15 cellular contexts compared by ENCODE assay signal in the genomic region with DNA sequence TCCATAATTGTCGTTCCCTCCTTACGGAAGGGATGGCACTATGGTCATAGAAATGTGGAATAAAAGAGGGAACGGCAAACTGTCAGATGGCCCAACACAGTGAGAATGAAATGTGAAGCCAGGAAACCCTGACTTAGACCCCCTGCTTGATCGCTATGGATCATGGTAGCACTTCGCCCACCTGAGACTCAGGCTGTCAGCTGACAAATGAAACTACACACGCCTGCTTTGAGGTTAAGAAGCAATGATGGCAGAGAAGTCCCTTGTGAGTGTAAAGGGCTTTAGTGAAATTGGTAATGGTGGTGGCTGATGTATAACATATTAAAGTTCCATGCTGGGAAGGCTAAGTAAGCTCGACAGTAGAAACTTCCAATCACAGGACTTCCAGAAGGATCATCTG.
DNase-seq lines count a peak whose midpoint lies in the region; ATAC-seq, FAIRE-seq and TF ChIP-seq lines count a peak whose summit lies in the region.
"Had no signal": no experiment of that assay in that cellular context is flagged by ENCODE, and none has a peak within 500 bp of the region (broad histone marks: within the 10 kb centered on the region; RNA-seq: fewer than 3 reads in every experiment).

No MANE protein-coding gene starts in this region.

- H3K27me3 ChIP-seq in right lobe of liver (no peaks in the 10 kb centered on the region), HepG2 (ENCODE audit: control insufficient read depth in 1 of 2, insufficient read depth in 2 of 2, low read length in 2 of 2) (no peaks in the 10 kb centered on the region), astrocyte (ENCODE audit: insufficient read depth, low read length) (no peaks in the 10 kb centered on the region), muscle layer of duodenum (ENCODE audit: low read depth, low read length) (no peaks in the 10 kb centered on the region), uterus (no peaks in the 10 kb centered on the region)
- H3K27me3 ChIP-seq: MG63 had no signal

- ATAC-seq in right lobe of liver (no peak), HepG2 (no peak)

- H3K4me1 Mint-ChIP-seq in astrocyte (ENCODE audit: low read depth, unreplicated experiment): peaks cover 38% of the 10 kb centered on the region

- WGBS in right lobe of liver (ENCODE audit: insufficient coverage, low coverage, low lambda C conversion rate, missing lambda C conversion rate): 82% methylated on average over 7 of the region's 7 CpGs
- WGBS in HepG2 (ENCODE audit: low lambda C conversion rate): 97% methylated on average over 7 of the region's 7 CpGs

- in situ Hi-C loops in HepG2 (cut with HindIII; ENCODE audit: extremely low pct_ligation_motif_present, low pct_unique_long_range_greater_than_20kb): no loop called here

- POLR2A ChIA-PET in HepG2 (lab: Yijun Ruan, JAX): no interaction called here

- H3K4me3 ChIP-seq in right lobe of liver (no peak overlapping the region), HepG2 (replicated peaks in 1 of 3; ENCODE audit: insufficient read depth in 1 of 3, low read depth in 2 of 3, low read length in 3 of 3) (no peak overlapping the region), astrocyte (ENCODE audit: insufficient read depth, low read depth, low read length) (no peak overlapping the region), muscle layer of duodenum (ENCODE audit: low read depth in 1 of 2, low read length in 2 of 2) (no peak overlapping the region), uterus (no peak overlapping the region)
- H3K4me3 ChIP-seq: MG63 had no signal

- TF ChIP-seq POLR2A in right lobe of liver (IDR thresholded peaks at IDR 0.05) (no peak), HepG2 (IDR thresholded peaks at IDR 0.05; ENCODE audit: insufficient read depth in 1 of 2, low read depth in 2 of 2, low read length in 2 of 2) (no peak), uterus (IDR thresholded peaks at IDR 0.05) (no peak)

- no peaks in the 10 kb centered on the region for H4K20me1 ChIP-seq in HepG2 (ENCODE audit: insufficient read depth, low read length)
- no peaks in the 10 kb centered on the region for H4K20me1 ChIP-seq in astrocyte (ENCODE audit: insufficient read depth, low read length)

- H3K79me2 ChIP-seq in HepG2 (ENCODE audit: insufficient read depth, low read length) (no peaks in the 10 kb centered on the region), astrocyte (ENCODE audit: insufficient read depth, low read length) (peaks cover 76% of the 10 kb centered on the region)

- peak overlapping the region; percentile 15 to 55 (median 27) for H3K27ac ChIP-seq in right lobe of liver
- H3K27ac ChIP-seq in HepG2 (ENCODE audit: extremely low read length, insufficient read depth, low read length): no peak overlapping the region
- peak overlapping the region; percentile 99 for H3K27ac ChIP-seq in astrocyte (ENCODE audit: low read depth, low read length)
- H3K27ac ChIP-seq in muscle layer of duodenum (ENCODE audit: low read length): peak overlapping the region; percentile 81
- H3K27ac ChIP-seq in uterus: peak overlapping the region; percentile 48 to 91

- H3K4me1 ChIP-seq in right lobe of liver (no peaks in the 10 kb centered on the region), HepG2 (ENCODE audit: insufficient read depth, low read length) (no peaks in the 10 kb centered on the region), astrocyte (ENCODE audit: insufficient read depth, low read length) (peaks cover 41% of the 10 kb centered on the region), muscle layer of duodenum (ENCODE audit: control insufficient read depth in 1 of 2, insufficient read depth in 2 of 2, low read length in 2 of 2) (peaks cover 5 to 10% of the 10 kb centered on the region in 2 donors), uterus (peaks cover 0 to 12% of the 10 kb centered on the region in 2 donors)

- H3K9me3 ChIP-seq in right lobe of liver: no peaks in the 10 kb centered on the region
- H3K9me3 ChIP-seq in HepG2 (ENCODE audit: low read length): no peaks in the 10 kb centered on the region
- H3K9me3 ChIP-seq in astrocyte (ENCODE audit: insufficient read depth, low read depth, low read length): no peaks in the 10 kb centered on the region
- H3K9me3 ChIP-seq in muscle layer of duodenum (ENCODE audit: control insufficient read depth in 1 of 2, low read length in 2 of 2): no peaks in the 10 kb centered on the region
- H3K9me3 ChIP-seq in uterus: no peaks in the 10 kb centered on the region
- H3K9me3 ChIP-seq: MG63 had no signal

- TF ChIP-seq CTCF in right lobe of liver (IDR thresholded peaks at IDR 0.05): no peak
- TF ChIP-seq CTCF in HepG2 (CRISPR knock-in tag; IDR thresholded peaks at IDR 0.05): no peak
- TF ChIP-seq CTCF in astrocyte (IDR thresholded peaks at IDR 0.05; ENCODE audit: insufficient read depth, low read depth, low read length): no peak
- no peak for TF ChIP-seq CTCF in uterus (IDR thresholded peaks at IDR 0.05)

- no peak overlapping the region for H3K4me3 Mint-ChIP-seq in astrocyte (ENCODE audit: unreplicated experiment)
- H3K4me3 Mint-ChIP-seq: CD14-positive monocyte, immature natural killer cell, neural crest cell had no signal

- no peak for TF ChIP-seq RAD21 in HepG2 (CRISPR knock-in tag; IDR thresholded peaks at IDR 0.05)

- FAIRE-seq in HepG2 (lab: Jason Lieb, UNC): no peak
- no peak for FAIRE-seq in astrocyte (lab: Jason Lieb, UNC)

- H3K27ac Mint-ChIP-seq in astrocyte (ENCODE audit: unreplicated experiment): peak overlapping the region; percentile 53
- H3K27ac Mint-ChIP-seq: CD14-positive monocyte had no signal

- BruUV-seq in HepG2 (replicated peaks; lab: Mats Ljungman, UMichigan): no TSS peak

- peaks cover 35% of the 10 kb centered on the region for H3K36me3 Mint-ChIP-seq in astrocyte (ENCODE audit: low read depth, unreplicated experiment)
- H3K36me3 Mint-ChIP-seq: immature natural killer cell had no signal

- CTCF ChIA-PET in HepG2 (lab: Yijun Ruan, JAX; ENCODE audit: low intra/inter-chr PET ratio, low total read pairs): no interaction called here

- TF ChIP-seq EP300 in HepG2 (IDR thresholded peaks at IDR 0.05; ENCODE audit: low read depth in 2 of 2, low read length in 2 of 2): no peak
- no peak for TF ChIP-seq EP300 in HepG2 (CRISPR knock-in tag; IDR thresholded peaks at IDR 0.05; ENCODE audit: borderline replicate concordance)

- H3K9me3 Mint-ChIP-seq in astrocyte (ENCODE audit: unreplicated experiment): peaks cover 4% of the 10 kb centered on the region
- H3K9me3 Mint-ChIP-seq: immature natural killer cell had no signal

- DNase-seq in right lobe of liver: no peak
- no peak for DNase-seq in HepG2 (ENCODE audit: low spot score)
- no peak for DNase-seq in astrocyte (ENCODE audit: low read depth)
- DNase-seq in uterus: no peak
- no peak for DNase-seq in SW480 (ENCODE audit: low spot score)
- no peak for DNase-seq in stimulated activated CD4-positive, alpha-beta T cell treated with anti-CD3 and anti-CD28 coated beads, Interleukin-1b, Interleukin-23, amount 100 ng/mL, for 48 hours
- DNase-seq in HuH-7 (ENCODE audit: low spot score): no peak
- DNase-seq: activated CD8-positive, alpha-beta memory T cell treated with anti-CD3 and anti-CD28 coated beads, Interleukin-2, amount 50 U/mL, for 4 hours; GF-D8; immature natural killer cell; MG63; T1000 had no signal

- H3K27me3 Mint-ChIP-seq in astrocyte (ENCODE audit: low read depth, unreplicated experiment): no peaks in the 10 kb centered on the region

- H2AFZ ChIP-seq in HepG2 (ENCODE audit: low read length): no peak overlapping the region
- no peak overlapping the region for H2AFZ ChIP-seq in astrocyte (ENCODE audit: low read depth, low read length)

- H3K36me3 ChIP-seq in right lobe of liver (no peaks in the 10 kb centered on the region), HepG2 (replicated peaks in 1 of 2; ENCODE audit: control insufficient read depth in 1 of 2, insufficient read depth in 2 of 2, low read length in 2 of 2) (peaks cover 0 to 4% of the 10 kb centered on the region in 2 experiments; a peak in 2 of 5 replicates), astrocyte (ENCODE audit: insufficient read depth, low read length) (peaks cover 23% of the 10 kb centered on the region), muscle layer of duodenum (ENCODE audit: control insufficient read depth in 1 of 2, insufficient read depth in 2 of 2, low read length in 2 of 2) (peaks cover 0 to 10% of the 10 kb centered on the region in 2 donors), uterus (no peaks in the 10 kb centered on the region)

- intact Hi-C loops in right lobe of liver (cut with DNase I) (no loop called here), HepG2 (cut with micrococcal nuclease; ENCODE audit: unreplicated experiment) (no loop called here), uterus (cut with DNase I; ENCODE audit: low total_unique reads) (no loop called here)

- H3K4me2 ChIP-seq in HepG2 (ENCODE audit: low read depth, low read length) (no peak overlapping the region), astrocyte (ENCODE audit: low read length) (peak overlapping the region; percentile 62)

- H3K9ac ChIP-seq in HepG2 (ENCODE audit: insufficient read depth, low read depth, low read length): no peak overlapping the region
- H3K9ac ChIP-seq in astrocyte (ENCODE audit: low read length): peak overlapping the region; percentile 80

TF ChIP-seq in HepG2, 621 proteins besides CTCF, POLR2A, EP300 and RAD21 (continues in another document):
- TF ChIP-seq, protein P1, sequence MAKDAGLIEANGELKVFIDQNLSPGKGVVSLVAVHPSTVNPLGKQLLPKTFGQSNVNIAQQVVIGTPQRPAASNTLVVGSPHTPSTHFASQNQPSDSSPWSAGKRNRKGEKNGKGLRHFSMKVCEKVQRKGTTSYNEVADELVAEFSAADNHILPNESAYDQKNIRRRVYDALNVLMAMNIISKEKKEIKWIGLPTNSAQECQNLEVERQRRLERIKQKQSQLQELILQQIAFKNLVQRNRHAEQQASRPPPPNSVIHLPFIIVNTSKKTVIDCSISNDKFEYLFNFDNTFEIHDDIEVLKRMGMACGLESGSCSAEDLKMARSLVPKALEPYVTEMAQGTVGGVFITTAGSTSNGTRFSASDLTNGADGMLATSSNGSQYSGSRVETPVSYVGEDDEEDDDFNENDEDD (CRISPR knock-in tag; IDR thresholded peaks at IDR 0.05; ENCODE audit: borderline replicate concordance): no peak
- no peak for TF ChIP-seq ZNF761 (CRISPR knock-in tag; conservative IDR thresholded peaks at IDR 0.05)
- TF ChIP-seq HNRNPK (IDR thresholded peaks at IDR 0.05; ENCODE audit: low read depth, low read length, poor library complexity, severe bottlenecking): no peak
- no peak for TF ChIP-seq MTA3 (CRISPR knock-in tag; IDR thresholded peaks at IDR 0.05)
